In the genomic region with DNA sequence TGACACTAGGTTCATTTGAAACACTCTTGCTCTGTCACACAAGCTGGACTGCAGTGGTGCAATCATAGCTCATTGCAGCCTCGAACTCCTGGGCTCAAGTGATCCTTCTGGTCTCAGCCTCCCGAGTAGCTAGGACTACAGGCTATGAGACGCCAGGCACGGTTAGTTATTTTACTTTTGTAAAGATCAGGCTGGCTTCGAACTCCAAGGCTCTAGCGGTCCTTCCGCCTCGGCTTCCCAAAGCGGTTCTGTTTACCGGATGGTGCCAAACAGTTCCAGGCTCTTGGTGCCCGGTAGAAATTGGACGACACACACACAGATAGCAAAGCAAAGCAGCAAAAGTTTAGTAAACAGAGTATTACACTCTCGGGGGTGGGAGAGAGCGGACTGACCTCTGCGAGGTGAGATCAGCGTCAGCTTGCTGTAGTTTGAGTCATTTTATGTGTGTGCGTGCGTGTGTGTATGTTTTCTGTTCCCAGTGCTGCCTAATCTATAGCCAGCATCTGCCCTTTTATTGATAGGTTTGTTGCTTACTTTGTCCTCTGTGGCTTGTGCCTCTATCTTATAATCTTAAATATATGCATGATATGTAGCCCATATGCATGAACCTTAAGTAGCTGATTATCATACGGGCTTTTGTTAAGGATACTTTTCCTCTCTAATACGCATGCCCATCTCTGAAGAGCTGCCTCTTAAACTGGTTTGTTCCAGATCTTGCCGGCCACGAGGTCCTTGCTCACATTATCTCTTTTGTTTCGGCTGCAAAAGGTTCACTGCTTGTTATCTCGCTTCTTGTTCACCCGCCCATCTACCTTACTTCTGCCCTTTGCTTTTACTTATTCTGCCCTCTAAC, we compare ENCODE assay signal across 8 cellular contexts.
DNase-seq lines count a peak whose midpoint lies in the region; ATAC-seq, FAIRE-seq and TF ChIP-seq lines count a peak whose summit lies in the region.

No MANE protein-coding gene starts in this region.

- peak; percentile 39 for ATAC-seq in GM21576 (IDR thresholded peaks at IDR 0.05; ENCODE audit: unreplicated experiment)
- ATAC-seq in omental fat pad (ENCODE audit: low FRiP score), result peak; percentile 59
- no peak for ATAC-seq in HG02970 (IDR thresholded peaks at IDR 0.05; ENCODE audit: low FRiP score, unreplicated experiment)

- no peak for TF ChIP-seq CTCF in omental fat pad (IDR thresholded peaks at IDR 0.05)

- DNase-seq in DMS 273 treated with DMSO at 0.1 percent for 48 hours (lab: John Stamatoyannopoulos, UW) (peak; percentile 89), M059J (ENCODE audit: low read depth) (peak; percentile 92), RCC 7860 (ENCODE audit: low spot score) (peak; percentile 75), glomerular visceral epithelial cell (ENCODE audit: extremely low spot score) (peak; percentile 76), omental fat pad (ENCODE audit: low spot score) (no peak)
- DNase-seq in activated effector memory CD4-positive, alpha-beta T cell treated with anti-CD3 and anti-CD28 coated beads, Interleukin-2, amount 50 U/mL, for 16 hours, result peak; percentile 82

- no peak for FAIRE-seq in RCC 7860 (lab: Jason Lieb, UNC)
